Comparison of ENCODE assay signal across 8 cellular contexts in genomic region chr1:154860154-154860870, GRCh38. TPM values are rescaled to one million over a fixed set of nuclear protein-coding genes. Genes with fewer than 3 reads are reported as not detected.
DNase-seq lines count a peak whose midpoint lies in the region; ATAC-seq, FAIRE-seq and TF ChIP-seq lines count a peak whose summit lies in the region.

No MANE protein-coding gene starts in this region.

- CTCF ChIA-PET in K562 (lab: Yijun Ruan, JAX; ENCODE audit: low intra/inter-chr PET ratio) = no interaction called here

- H4K20me1 ChIP-seq in K562 (replicated peaks; ENCODE audit: control insufficient read depth, insufficient read depth, low read length) = no peaks in the 10 kb centered on the region

- no peaks in the 10 kb centered on the region for H3K27me3 Mint-ChIP-seq in activated T-helper 2 cell treated with anti-CD3 and anti-CD28 coated beads, Interferon-gamma antibody, Interleukin-2, Interleukin-4, amounts not matched to agents 10 μg/mL and 5 μg/mL and 100 μg/mL, durations not matched to agents 14 hours and 24 hours and 36 hours (ENCODE audit: low read depth)

- DNase-seq in K562 (ENCODE audit: extremely low read depth in 1 of 4, low spot score in 3 of 4) (peak in 3 of 4 experiments; percentile 27 to 58 (median 52)), DMS53 treated with DMSO at 0.1 percent for 48 hours (lab: John Stamatoyannopoulos, UW; ENCODE audit: unreplicated experiment) (no peak), GDM1 (lab: John Stamatoyannopoulos, UW) (no peak)
- DNase-seq in activated T-helper 2 cell treated with anti-CD3 and anti-CD28 coated beads, Interferon-gamma antibody, Interleukin-2, Interleukin-4, amounts not matched to agents 10 μg/mL and 5 μg/mL and 100 μg/mL, durations not matched to agents 14 hours and 24 hours and 36 hours (ENCODE audit: low spot score) = no peak
- no peak for DNase-seq in stimulated activated CD4-positive, alpha-beta T cell treated with anti-CD3 and anti-CD28 coated beads, Interleukin-1b, Interleukin-23, amount 100 ng/mL, for 48 hours

- ATAC-seq in GM19452 (IDR thresholded peaks at IDR 0.05; ENCODE audit: unreplicated experiment) (peak; percentile 62), HG03354 (IDR thresholded peaks at IDR 0.05; ENCODE audit: poor library complexity, severe bottlenecking, unreplicated experiment) (peak; percentile 71), K562 (peak; percentile 54)

- H3K9me3 Mint-ChIP-seq in activated T-helper 2 cell treated with anti-CD3 and anti-CD28 coated beads, Interferon-gamma antibody, Interleukin-2, Interleukin-4, amounts not matched to agents 10 μg/mL and 5 μg/mL and 100 μg/mL, durations not matched to agents 14 hours and 24 hours and 36 hours = no peaks in the 10 kb centered on the region

- TF ChIP-seq POLR2A in K562 (conservative IDR thresholded peaks at IDR 0.05) = no peak

- H3K36me3 ChIP-seq in K562 (ENCODE audit: control insufficient read depth, insufficient read depth, low read length) = no peaks in the 10 kb centered on the region

- peak; percentile 51 for FAIRE-seq in K562 (lab: Jason Lieb, UNC)

- H3K79me2 ChIP-seq in K562 (ENCODE audit: control insufficient read depth, insufficient read depth, low read length) = no peaks in the 10 kb centered on the region

- no peak for TF ChIP-seq CTCF in K562 (IDR thresholded peaks at IDR 0.05 in 2 of 3, conservative IDR thresholded peaks at IDR 0.05 in 1 of 3; ENCODE audit: insufficient read depth in 2 of 3, low read depth in 1 of 3, low read length in 3 of 3)

- peaks cover 23 to 47% of the 10 kb centered on the region in 2 experiments for H3K4me1 ChIP-seq in K562 (replicated peaks in 1 of 2; ENCODE audit: control insufficient read depth in 2 of 2, insufficient read depth in 2 of 2, low read length in 2 of 2)

- H3K4me3 ChIP-seq in GM08714 (ENCODE audit: low read length) = peak overlapping the region; percentile 51; the same call in 1 of the 2 replicates
- no peak overlapping the region for H3K4me3 ChIP-seq in K562

- no peak overlapping the region for H3K4me3 Mint-ChIP-seq in activated T-helper 2 cell treated with anti-CD3 and anti-CD28 coated beads, Interferon-gamma antibody, Interleukin-2, Interleukin-4, amounts not matched to agents 10 μg/mL and 5 μg/mL and 100 μg/mL, durations not matched to agents 14 hours and 24 hours and 36 hours (ENCODE audit: low read depth)

- H3K9me1 ChIP-seq in K562 (ENCODE audit: control insufficient read depth, insufficient read depth, low read length) = no peaks in the 10 kb centered on the region

- no peaks in the 10 kb centered on the region for H3K36me3 Mint-ChIP-seq in activated T-helper 2 cell treated with anti-CD3 and anti-CD28 coated beads, Interferon-gamma antibody, Interleukin-2, Interleukin-4, amounts not matched to agents 10 μg/mL and 5 μg/mL and 100 μg/mL, durations not matched to agents 14 hours and 24 hours and 36 hours (ENCODE audit: low read depth)

- no peak overlapping the region for H3K27ac Mint-ChIP-seq in activated T-helper 2 cell treated with anti-CD3 and anti-CD28 coated beads, Interferon-gamma antibody, Interleukin-2, Interleukin-4, amounts not matched to agents 10 μg/mL and 5 μg/mL and 100 μg/mL, durations not matched to agents 14 hours and 24 hours and 36 hours

- BruUV-seq in K562 (replicated peaks; lab: Mats Ljungman, UMichigan) = no TSS peak

- no peak for TF ChIP-seq RAD21 in K562 (CRISPR knock-in tag; conservative IDR thresholded peaks at IDR 0.05 in 1 of 2, IDR thresholded peaks at IDR 0.05 in 1 of 2)

- H3K4me1 Mint-ChIP-seq in activated T-helper 2 cell treated with anti-CD3 and anti-CD28 coated beads, Interferon-gamma antibody, Interleukin-2, Interleukin-4, amounts not matched to agents 10 μg/mL and 5 μg/mL and 100 μg/mL, durations not matched to agents 14 hours and 24 hours and 36 hours (ENCODE audit: low read depth) = peaks cover 24% of the 10 kb centered on the region

- WGBS in K562 (ENCODE audit: insufficient coverage, low coverage, missing lambda C conversion rate) = 20% methylated on average over 12 of the region's 12 CpGs

- no peaks in the 10 kb centered on the region for H3K9me3 ChIP-seq in K562 (replicated peaks; ENCODE audit: control insufficient read depth, insufficient read depth, low read depth, low read length)

- H3K27ac ChIP-seq in K562 (ENCODE audit: extremely low read depth, low read depth, low read length) = peak overlapping the region; percentile 47; the same call in 2 of the 3 replicates

- peak overlapping the region; percentile 26; the same call in 1 of the 2 replicates for H3K4me2 ChIP-seq in K562 (ENCODE audit: insufficient read depth, low read length)

- POLR2A ChIA-PET in K562 (lab: Yijun Ruan, JAX) = interaction anchor here (0.8 kb wide), 1 partner anchor 9 kb away, joined by 3 read pairs; no protein-coding TSS in a partner anchor

- in situ Hi-C loops in K562 (cut with MboI) = no loop called here

- H3K9ac ChIP-seq in K562 (ENCODE audit: insufficient read depth in 1 of 2, low read depth in 2 of 2, low read length in 2 of 2) = peak overlapping the region in 1 of 2 experiments; percentile 70; a peak in 1 of 4 replicates

- H3K27me3 ChIP-seq in K562 (ENCODE audit: control insufficient read depth in 2 of 2, insufficient read depth in 2 of 2, low read length in 2 of 2) = peaks cover 0 to 11% of the 10 kb centered on the region in 2 experiments; a peak in 2 of 5 replicates

- TF ChIP-seq EP300 in K562 (IDR thresholded peaks at IDR 0.05; ENCODE audit: low read length) = no peak

- H2AFZ ChIP-seq in K562 (ENCODE audit: low read depth, low read length) = peak overlapping the region; percentile 85

- intact Hi-C loops in K562 (cut with micrococcal nuclease) = no loop called here
- intact Hi-C loops in activated T-helper 2 cell treated with anti-CD3 and anti-CD28 coated beads, Interferon-gamma antibody, Interleukin-2, Interleukin-4, amounts not matched to agents 10 μg/mL and 5 μg/mL and 100 μg/mL, durations not matched to agents 14 hours and 24 hours and 36 hours (cut with micrococcal nuclease) = no loop called here

TF ChIP-seq in K562, 482 proteins besides CTCF, POLR2A, EP300 and RAD21 (continues in another document):
- peak; percentile 46; the same call in 1 of the 2 replicates for TF ChIP-seq ZNF395 (CRISPR knock-in tag; IDR thresholded peaks at IDR 0.05)
- peak; percentile 55; the same call in 1 of the 2 replicates for TF ChIP-seq NR2C1 (IDR thresholded peaks at IDR 0.05)
- peak; percentile 27; the same call in 1 of the 2 replicates for TF ChIP-seq NR2C1 (tag; IDR thresholded peaks at IDR 0.05)
- TF ChIP-seq ESRRA (IDR thresholded peaks at IDR 0.05; ENCODE audit: borderline replicate concordance, low read depth) = peak; percentile 96
- TF ChIP-seq SPI1 (IDR thresholded peaks at IDR 0.05; ENCODE audit: borderline replicate concordance, low read depth, low read length) = peak; percentile 84
- no peak for TF ChIP-seq CAMTA2 (CRISPR knock-in tag; conservative IDR thresholded peaks at IDR 0.05)
- peak; percentile 85 for TF ChIP-seq C11orf30 (IDR thresholded peaks at IDR 0.05; ENCODE audit: low read depth)
- TF ChIP-seq HBP1 (CRISPR knock-in tag; IDR thresholded peaks at IDR 0.05) = 0 out of 2 replicates have a peak, but pooled peaks have one; percentile 4
- TF ChIP-seq ZNF316 (IDR thresholded peaks at IDR 0.05) = peak; percentile 83
- TF ChIP-seq ZNF134 (CRISPR knock-in tag; conservative IDR thresholded peaks at IDR 0.05) = 0 out of 2 replicates have a peak, but pooled peaks have one; percentile 27

RNA-seq across cellular contexts. Expression of gene KCNN3, which starts 9.8 kb away (rescaled TPM):
- 0.12 TPM in 1 of 2 replicates, not detected in the other for total RNA-seq in K562 (2011; cell fraction: chromatin; rRNA removed; ENCODE audit: low replicate concordance)
- total RNA-seq in K562 (2011; cell fraction: nucleolus; rRNA removed) = 0.17 TPM in 1 of 2 replicates, not detected in the other
- not detected in 2 replicates for total RNA-seq in K562 (2011; cell fraction: nucleoplasm; rRNA removed)
- total RNA-seq in K562 (2014; rRNA removed) (0.12 TPM in 1 of 2 replicates, not detected in the other), K562 (2014; rRNA removed; fragmentation: Illumina TruSeq; extraction: Trizol) (not detected in 2 replicates), K562 (2015; rRNA removed; fragmentation: Illumina TruSeq; extraction: Trizol) (not detected in 2 replicates), K562 (2021) (0.02 and 0.04 TPM in 2 replicates)
- polyA plus RNA-seq in K562 (2011; rRNA removed) (0.03 TPM in 1 of 2 replicates, not detected in the other), K562 (2014; fragmentation: Illumina TruSeq; extraction: Trizol) (not detected in 2 replicates), K562 (2014; fragmentation: Nextera tagmentation; extraction: Ambion mirVana) (not detected), K562 (2014; rRNA removed) (0.03 TPM in 1 of 2 replicates, not detected in the other)
- polyA plus RNA-seq in K562 (2011; cell fraction: cytosol; rRNA removed) = 0.01 and 0.07 TPM in 2 replicates
- polyA plus RNA-seq in K562 (2011; cell fraction: nucleus; rRNA removed) = 0.01 and 0.07 TPM in 2 replicates
- polyA plus RNA-seq in K562 (2012) = 0.03 and 0.14 TPM in 2 replicates
- polyA minus RNA-seq in K562 (2011; rRNA and poly(A)+ RNA removed) = 0.07 TPM in 1 of 2 replicates, not detected in the other
- polyA minus RNA-seq in K562 (2011; cell fraction: cytosol; rRNA and poly(A)+ RNA removed) = not detected in 2 replicates
- not detected in 2 replicates for polyA minus RNA-seq in K562 (2011; cell fraction: nucleus; rRNA and poly(A)+ RNA removed)
- 0.39 and 0.91 TPM in 2 replicates for total RNA-seq in activated T-helper 2 cell treated with anti-CD3 and anti-CD28 coated beads, Interferon-gamma antibody, Interleukin-2, Interleukin-4, amounts not matched to agents 10 μg/mL and 5 μg/mL and 100 μg/mL, durations not matched to agents 14 hours and 24 hours and 36 hours

Comparison
In these comparisons a context has a peak if more than half of its experiments do, and no peak if none do; other contexts are left out.
1. DNase-seq: peak in K562 (3 of 4); none in DMS53 treated with DMSO at 0.1 percent for 48 hours (single experiment), GDM1 (single experiment), activated T-helper 2 cell treated with anti-CD3 and anti-CD28 coated beads, Interferon-gamma antibody, Interleukin-2, Interleukin-4, amounts not matched to agents 10 μg/mL and 5 μg/mL and 100 μg/mL, durations not matched to agents 14 hours and 24 hours and 36 hours (single experiment) and stimulated activated CD4-positive, alpha-beta T cell treated with anti-CD3 and anti-CD28 coated beads, Interleukin-1b, Interleukin-23, amount 100 ng/mL, for 48 hours (single experiment).
2. Peak in every context shown above with its lines, with median percentiles within 50 percentile points of each other: ATAC-seq.